Comparison of ENCODE assay signal across 11 cellular contexts in genomic region chr11:86688398-86689179, GRCh38. TPM values are rescaled to one million over a fixed set of nuclear protein-coding genes. Genes with fewer than 3 reads are reported as not detected.
DNase-seq lines count a peak whose midpoint lies in the region; ATAC-seq and TF ChIP-seq lines count a peak whose summit lies in the region.
"Had no signal": no experiment of that assay in that cellular context is flagged by ENCODE, and none has a peak within 500 bp of the region (broad histone marks: within the 10 kb centered on the region; RNA-seq: fewer than 3 reads in every experiment).

No MANE protein-coding gene starts in this region.

- H4K91ac ChIP-seq in trophoblast cell (ENCODE audit: low read depth, low read length) = no peak overlapping the region

- no peaks in the 10 kb centered on the region for H3F3A ChIP-seq in PC-3 (ENCODE audit: low read length, unreplicated experiment)

- TF ChIP-seq EP300 in esophagus muscularis mucosa (IDR thresholded peaks at IDR 0.05) = no peak

- no CpG with 5 or more reads among the region's 4 CpGs for WGBS in trophoblast cell (ENCODE audit: extremely low coverage, insufficient coverage, insufficient read length)
- 61% methylated on average over 4 of the region's 4 CpGs for WGBS in esophagus muscularis mucosa

- H2AFZ ChIP-seq in trophoblast cell (ENCODE audit: insufficient read depth, low read length, poor library complexity) (no peak overlapping the region), PC-3 (ENCODE audit: low read length) (no peak overlapping the region)

- H3K9ac ChIP-seq in trophoblast cell (ENCODE audit: low read length) (no peak overlapping the region), PC-3 (ENCODE audit: low read length) (no peak overlapping the region)

- H3K4me1 ChIP-seq in trophoblast cell (ENCODE audit: control insufficient read depth in 1 of 2, insufficient read depth in 2 of 2, low read length in 2 of 2) (peaks cover 0 to 3% of the 10 kb centered on the region in 2 experiments), esophagus muscularis mucosa (peaks cover 0 to 39% (median 23%) of the 10 kb centered on the region in 4 donors), PC-3 (ENCODE audit: insufficient read depth, low read length) (peaks cover 10% of the 10 kb centered on the region)

- H3K4me3 ChIP-seq in trophoblast cell (ENCODE audit: low read depth, low read length) (no peak overlapping the region), esophagus muscularis mucosa (no peak overlapping the region), PC-3 (ENCODE audit: low read length) (no peak overlapping the region)

- H3K27me3 ChIP-seq in trophoblast cell (ENCODE audit: insufficient read depth, low read length) (no peaks in the 10 kb centered on the region), esophagus muscularis mucosa (no peaks in the 10 kb centered on the region), PC-3 (ENCODE audit: low read length) (no peaks in the 10 kb centered on the region)
- H3K27me3 ChIP-seq: neutrophil had no signal

- POLR2A ChIA-PET in PC-3 (lab: Charles Lee; ENCODE audit: unreplicated experiment) = no interaction called here

- no peaks in the 10 kb centered on the region for H3K9me2 ChIP-seq in PC-3 (replicated peaks; ENCODE audit: low read length)

- H4K8ac ChIP-seq in trophoblast cell (ENCODE audit: low read depth, low read length) = no peak overlapping the region

- no peak overlapping the region for H3K14ac ChIP-seq in trophoblast cell (ENCODE audit: low read length)

- H4K12ac ChIP-seq in trophoblast cell (ENCODE audit: low read depth, low read length) = no peak overlapping the region

- no peak for TF ChIP-seq POLR2A in esophagus muscularis mucosa (IDR thresholded peaks at IDR 0.05; ENCODE audit: low read depth)

- intact Hi-C loops in esophagus muscularis mucosa (cut with DNase I) = no loop called here
- intact Hi-C loops in PC-3 (cut with micrococcal nuclease) = no loop called here

- H2BK5ac ChIP-seq in trophoblast cell (ENCODE audit: low read depth, low read length, poor library complexity) = no peak overlapping the region

- CTCF ChIA-PET in PC-3 (lab: Charles Lee) = no interaction called here

- no peak for TF ChIP-seq CTCF in esophagus muscularis mucosa (IDR thresholded peaks at IDR 0.05)
- TF ChIP-seq CTCF in PC-3 (conservative IDR thresholded peaks at IDR 0.05; ENCODE audit: low read depth, low read length) = no peak

- no peaks in the 10 kb centered on the region for H3K9me3 ChIP-seq in trophoblast cell (ENCODE audit: insufficient read depth, low read depth, low read length)
- H3K9me3 ChIP-seq in esophagus muscularis mucosa = no peaks in the 10 kb centered on the region
- H3K9me3 ChIP-seq in PC-3 (ENCODE audit: low read length) = no peaks in the 10 kb centered on the region
- H3K9me3 ChIP-seq: neutrophil had no signal

- peak; percentile 8 to 33 for DNase-seq in activated CD4-positive, alpha-beta T cell treated with anti-CD3 and anti-CD28 coated beads, Interleukin-2, amount 50 U/mL, for 48 hours
- DNase-seq in activated CD4-positive, alpha-beta T cell treated with anti-CD3 and anti-CD28 coated beads for 1 hour = no peak
- peak; percentile 35 for DNase-seq in amniotic stem cell (lab: John Stamatoyannopoulos, UW)
- peak; percentile 95 to 99 for DNase-seq in trophoblast cell
- no peak for DNase-seq in NCI-H1694 (lab: John Stamatoyannopoulos, UW)
- DNase-seq in esophagus muscularis mucosa (ENCODE audit: extremely low spot score) = no peak
- no peak for DNase-seq in PC-3

- no peaks in the 10 kb centered on the region for H3K79me2 ChIP-seq in trophoblast cell (ENCODE audit: control insufficient read depth, insufficient read depth, low read length, poor library complexity)
- no peaks in the 10 kb centered on the region for H3K79me2 ChIP-seq in PC-3 (ENCODE audit: low read length)

- no peak overlapping the region for H3K18ac ChIP-seq in trophoblast cell (ENCODE audit: low read length)

- H3K4me2 ChIP-seq in trophoblast cell (ENCODE audit: low read length) = no peak overlapping the region
- H3K4me2 ChIP-seq in PC-3 (ENCODE audit: low read length) = no peak overlapping the region

- no peak overlapping the region for H2AK5ac ChIP-seq in trophoblast cell (ENCODE audit: low read length)

- no peak overlapping the region for H3K23ac ChIP-seq in trophoblast cell (ENCODE audit: low read length)

- no TSS peak for BruUV-seq in PC-3 (replicated peaks; lab: Mats Ljungman, UMichigan)

- H3K27ac ChIP-seq in trophoblast cell (ENCODE audit: low read depth, low read length) (no peak overlapping the region), esophagus muscularis mucosa (replicated peaks in 1 of 4) (peak overlapping the region in 1 of 4 donors; percentile 24), PC-3 (ENCODE audit: low read length) (no peak overlapping the region)
- H3K27ac ChIP-seq: C4-2B, neutrophil, VCaP had no signal

- H3K4ac ChIP-seq in trophoblast cell (ENCODE audit: low read depth, low read length) = no peak overlapping the region

- H2BK120ac ChIP-seq in trophoblast cell (ENCODE audit: insufficient read depth, low read length, poor library complexity) = no peak overlapping the region

- no peak overlapping the region for H2BK12ac ChIP-seq in trophoblast cell (ENCODE audit: low read length)

- H4K20me1 ChIP-seq in PC-3 (ENCODE audit: low read length) = no peaks in the 10 kb centered on the region

- no peaks in the 10 kb centered on the region for H3K36me3 ChIP-seq in trophoblast cell (ENCODE audit: control insufficient read depth in 1 of 2, insufficient read depth in 2 of 2, low read length in 2 of 2)
- H3K36me3 ChIP-seq in esophagus muscularis mucosa = no peaks in the 10 kb centered on the region
- no peaks in the 10 kb centered on the region for H3K36me3 ChIP-seq in PC-3 (ENCODE audit: low read depth, low read length)
- H3K36me3 ChIP-seq: neutrophil had no signal

- ATAC-seq in HG03469 (IDR thresholded peaks at IDR 0.05; ENCODE audit: unreplicated experiment) (peak; percentile 89), PC-3 (no peak)

- no peaks in the 10 kb centered on the region for H3K79me1 ChIP-seq in trophoblast cell (ENCODE audit: low read length)

RNA-seq across cellular contexts. Expression of gene ME3, which starts 16.2 kb away (rescaled TPM):
- 2.0 and 2.3 TPM in 2 replicates for polyA plus RNA-seq in trophoblast cell (2013)
- total RNA-seq in esophagus muscularis mucosa (10 to 100 TPM; 20.4 to 50.1 (median 26.2) TPM), PC-3 (2014; rRNA removed) (80.8 and 83.8 TPM in 2 replicates)

Comparison
In these comparisons a context has a peak if more than half of its experiments do, and no peak if none do; other contexts are left out.
1. DNase-seq: peak in activated CD4-positive, alpha-beta T cell treated with anti-CD3 and anti-CD28 coated beads, Interleukin-2, amount 50 U/mL, for 48 hours (2 of 2), amniotic stem cell (single experiment) and trophoblast cell (2 of 2); none in activated CD4-positive, alpha-beta T cell treated with anti-CD3 and anti-CD28 coated beads for 1 hour (single experiment), NCI-H1694 (single experiment), esophagus muscularis mucosa (single experiment) and PC-3 (single experiment).